ENCODE assay signal across 1 cellular context in the genomic region with DNA sequence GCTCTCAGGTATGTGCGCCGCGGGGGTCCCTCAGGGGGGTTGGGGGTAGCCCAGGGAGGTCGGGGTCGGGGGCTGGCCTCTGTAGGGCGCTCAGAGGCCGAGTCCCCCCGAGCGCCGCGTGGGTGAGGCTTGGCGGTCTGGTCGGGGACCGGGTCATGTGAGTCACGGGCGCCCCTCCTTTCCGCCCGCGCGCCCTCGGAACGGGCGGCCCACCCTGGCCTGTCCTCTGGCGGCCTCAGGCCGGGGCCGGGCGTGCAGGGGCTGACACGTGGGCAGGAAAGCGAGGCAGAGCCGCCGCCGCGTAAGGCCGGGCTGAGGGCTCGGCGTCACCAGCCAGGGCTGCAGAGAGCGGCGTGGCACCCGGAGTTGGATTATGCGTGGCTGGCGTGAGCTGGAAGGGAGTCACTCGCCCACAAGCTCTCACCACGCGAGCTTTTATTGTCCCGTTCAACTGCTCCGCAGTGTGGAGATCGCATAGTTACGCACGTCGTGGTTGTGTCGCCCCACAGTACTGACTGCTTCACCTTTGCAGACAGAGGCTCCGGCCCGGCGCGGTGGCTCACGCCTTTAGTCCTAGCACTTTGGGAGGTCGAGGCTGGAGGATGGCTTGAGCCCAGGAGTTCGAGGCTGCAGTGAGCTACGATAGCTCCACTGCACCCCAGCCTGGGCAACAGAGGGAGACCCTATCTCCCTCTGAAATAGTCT.
TF ChIP-seq lines count a peak whose summit lies in the region.

No MANE protein-coding gene starts in this region.

TF ChIP-seq in HepG2, 621 proteins besides CTCF, POLR2A, EP300 and RAD21 (continued from another document):
- peak; percentile 89 for TF ChIP-seq TAF1 (CRISPR knock-in tag; IDR thresholded peaks at IDR 0.05)
- TF ChIP-seq ZNF260 (CRISPR knock-in tag; IDR thresholded peaks at IDR 0.05; ENCODE audit: borderline replicate concordance, low read depth): no peak
- TF ChIP-seq U2AF1 (optimal IDR thresholded peaks at IDR 0.05; ENCODE audit: low read depth, low read length): no peak
- no peak for TF ChIP-seq HIVEP1 (CRISPR knock-in tag; IDR thresholded peaks at IDR 0.05)
- TF ChIP-seq MAZ (IDR thresholded peaks at IDR 0.05; ENCODE audit: borderline replicate concordance, low read depth, low read length): peak; percentile 56
- TF ChIP-seq MAZ (CRISPR knock-in tag; IDR thresholded peaks at IDR 0.05; ENCODE audit: low read depth): peak; percentile 77
- no peak; the same call in 1 of the 2 replicates for TF ChIP-seq ZNF235 (CRISPR knock-in tag; IDR thresholded peaks at IDR 0.05; ENCODE audit: borderline replicate concordance)
- no peak for TF ChIP-seq MAFF (IDR thresholded peaks at IDR 0.05; ENCODE audit: low read depth, low read length)
